In the genomic region with DNA sequence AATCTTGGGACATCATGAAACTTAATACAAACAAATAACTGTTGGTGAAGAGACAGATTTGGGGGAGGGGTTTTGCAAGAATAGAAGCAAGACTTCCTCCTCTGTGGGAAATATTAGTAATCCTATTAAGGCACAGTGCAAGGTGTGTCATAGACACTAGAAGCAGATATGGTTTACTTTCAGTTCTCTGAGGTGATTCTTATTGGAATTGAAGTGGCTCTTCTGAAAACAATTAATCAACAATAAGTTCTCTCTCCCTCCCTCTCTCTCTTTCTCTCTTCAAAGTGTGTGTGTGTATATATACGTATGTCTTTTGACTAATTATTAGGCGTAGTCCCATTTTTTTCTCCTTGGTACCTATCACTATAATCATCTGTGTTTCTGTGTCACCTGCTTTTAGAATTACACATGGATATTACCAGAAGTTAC, we compare ENCODE assay signal across 8 cellular contexts.
DNase-seq lines count a peak whose midpoint lies in the region; ATAC-seq and TF ChIP-seq lines count a peak whose summit lies in the region.

No MANE protein-coding gene starts in this region.

- peak overlapping the region; percentile 22 for H3K4me3 ChIP-seq in upper lobe of right lung

- peak overlapping the region; percentile 88 for H3K27ac Mint-ChIP-seq in activated CD4-positive, alpha-beta memory T cell treated with anti-CD3 and anti-CD28 coated beads for 36 hours

- H3K4me1 Mint-ChIP-seq in activated T-cell treated with anti-CD3 and anti-CD28 coated beads, Interleukin-2, amount 50 U/mL, for 4 hours (ENCODE audit: low read depth): peaks cover 88% of the 10 kb centered on the region
- H3K4me1 Mint-ChIP-seq in activated CD4-positive, alpha-beta memory T cell treated with anti-CD3 and anti-CD28 coated beads for 36 hours (ENCODE audit: low read depth): peaks cover 94% of the 10 kb centered on the region

- intact Hi-C loops in activated CD4-positive, alpha-beta memory T cell treated with anti-CD3 and anti-CD28 coated beads for 36 hours (cut with micrococcal nuclease): loop anchor here (1.0 to 5.0 kb wide), 3 partner anchors 11 to 153 kb away; no protein-coding TSS in a partner anchor
- intact Hi-C loops in left colon (cut with DNase I, micrococcal nuclease) (loop anchor here in 1 of 2 donors (10.0 kb wide), 1 partner anchor 100 kb away; a partner anchor contains a TSS), upper lobe of right lung (cut with DNase I) (no loop called here)

- no peaks in the 10 kb centered on the region for H3K9me3 Mint-ChIP-seq in activated T-cell treated with anti-CD3 and anti-CD28 coated beads, Interleukin-2, amount 50 U/mL, for 4 hours
- no peaks in the 10 kb centered on the region for H3K9me3 Mint-ChIP-seq in activated CD4-positive, alpha-beta memory T cell treated with anti-CD3 and anti-CD28 coated beads for 36 hours

- CTCF ChIA-PET in activated CD4-positive, alpha-beta memory T cell treated with anti-CD3 and anti-CD28 coated beads for 36 hours (lab: Charles Lee): interaction anchor here (0.9 to 1.4 kb wide), 5 partner anchors 10 to 153 kb away, joined by 3 to 4 read pairs (median 3); no protein-coding TSS in a partner anchor

- H3K9me3 ChIP-seq in upper lobe of right lung: no peaks in the 10 kb centered on the region

- POLR2A ChIA-PET in activated CD4-positive, alpha-beta memory T cell treated with anti-CD3 and anti-CD28 coated beads for 36 hours (lab: Charles Lee): interaction anchor here (1.0 to 3.2 kb wide), 5 partner anchors 10 to 101 kb away, joined by 3 to 20 read pairs (median 4); no protein-coding TSS in a partner anchor

- H3K36me3 ChIP-seq in upper lobe of right lung: no peaks in the 10 kb centered on the region

- TF ChIP-seq CTCF in upper lobe of right lung (IDR thresholded peaks at IDR 0.05): no peak

- ATAC-seq in activated T-cell treated with anti-CD3 and anti-CD28 coated beads, Interleukin-2, amount 50 U/mL, for 4 hours: peak; percentile 23 to 36
- ATAC-seq in HG03064 (IDR thresholded peaks at IDR 0.05; ENCODE audit: low read depth, unreplicated experiment) (peak; percentile 30), left colon (peak; percentile 17), upper lobe of right lung (no peak)

- H3K36me3 Mint-ChIP-seq in activated T-cell treated with anti-CD3 and anti-CD28 coated beads, Interleukin-2, amount 50 U/mL, for 4 hours (ENCODE audit: insufficient read depth): peaks cover 9% of the 10 kb centered on the region
- H3K36me3 Mint-ChIP-seq in activated CD4-positive, alpha-beta memory T cell treated with anti-CD3 and anti-CD28 coated beads for 36 hours: peaks cover 4% of the 10 kb centered on the region

- no peaks in the 10 kb centered on the region for H3K27me3 Mint-ChIP-seq in activated T-cell treated with anti-CD3 and anti-CD28 coated beads, Interleukin-2, amount 50 U/mL, for 4 hours (ENCODE audit: low read depth)
- H3K27me3 Mint-ChIP-seq in activated CD4-positive, alpha-beta memory T cell treated with anti-CD3 and anti-CD28 coated beads for 36 hours: no peaks in the 10 kb centered on the region

- H3K4me3 Mint-ChIP-seq in activated T-cell treated with anti-CD3 and anti-CD28 coated beads, Interleukin-2, amount 50 U/mL, for 4 hours: peak overlapping the region; percentile 72
- peak overlapping the region; percentile 72 for H3K4me3 Mint-ChIP-seq in activated CD4-positive, alpha-beta memory T cell treated with anti-CD3 and anti-CD28 coated beads for 36 hours

- peak overlapping the region; percentile 53 for H3K27ac ChIP-seq in upper lobe of right lung

- H3K27me3 ChIP-seq in upper lobe of right lung: no peaks in the 10 kb centered on the region

- DNase-seq in activated T-cell treated with anti-CD3 and anti-CD28 coated beads, Interleukin-2, amount 50 U/mL, for 4 hours: no peak
- DNase-seq in activated T-cell treated with anti-CD3 and anti-CD28 coated beads, Interleukin-2, amount 50 U/mL, for 48 hours: no peak
- DNase-seq in activated CD4-positive, alpha-beta memory T cell treated with anti-CD3 and anti-CD28 coated beads for 36 hours: no peak
- no peak for DNase-seq in left colon
- no peak for DNase-seq in upper lobe of right lung
- no peak for DNase-seq in putamen (ENCODE audit: low spot score)
- DNase-seq in dedifferentiated amniotic fluid mesenchymal stem cell (ENCODE audit: extremely low spot score): no peak

- peaks cover 48% of the 10 kb centered on the region for H3K4me1 ChIP-seq in upper lobe of right lung
